In genomic region chr9:123335227-123335985, GRCh38 we compare ENCODE assay signal across 1 cellular context.
TF ChIP-seq lines count a peak whose summit lies in the region.

No MANE protein-coding gene starts in this region.

TF ChIP-seq in HepG2, 621 proteins besides CTCF, POLR2A, EP300 and RAD21:
- TF ChIP-seq HOXA9 (CRISPR knock-in tag; IDR thresholded peaks at IDR 0.05; ENCODE audit: borderline replicate concordance) (no peak), HOXD1 (CRISPR knock-in tag; IDR thresholded peaks at IDR 0.05) (no peak), ZNF563 (CRISPR knock-in tag; IDR thresholded peaks at IDR 0.05) (no peak), ZNF780A (CRISPR knock-in tag; IDR thresholded peaks at IDR 0.05) (no peak), HOXA5 (CRISPR knock-in tag; IDR thresholded peaks at IDR 0.05) (no peak), TCF7L2 (IDR thresholded peaks at IDR 0.05; ENCODE audit: low read depth, low read length) (no peak), SMARCC2 (IDR thresholded peaks at IDR 0.05) (no peak), MAFG (CRISPR knock-in tag; IDR thresholded peaks at IDR 0.05) (peak; percentile 75), ZZZ3 (CRISPR knock-in tag; IDR thresholded peaks at IDR 0.05; ENCODE audit: borderline replicate concordance) (no peak), RFX3 (CRISPR knock-in tag; IDR thresholded peaks at IDR 0.05) (no peak), SNAPC4 (CRISPR knock-in tag; IDR thresholded peaks at IDR 0.05) (no peak), ZBTB33 (CRISPR knock-in tag; IDR thresholded peaks at IDR 0.05) (no peak), NCOA1 (CRISPR knock-in tag; IDR thresholded peaks at IDR 0.05) (no peak), SIX4 (CRISPR knock-in tag; IDR thresholded peaks at IDR 0.05) (no peak), ZFP36L1 (CRISPR knock-in tag; IDR thresholded peaks at IDR 0.05) (no peak), TIGD3 (CRISPR knock-in tag; IDR thresholded peaks at IDR 0.05; ENCODE audit: borderline replicate concordance) (no peak), ZBTB26 (CRISPR knock-in tag; IDR thresholded peaks at IDR 0.05; ENCODE audit: borderline replicate concordance) (no peak), MAFF (IDR thresholded peaks at IDR 0.05; ENCODE audit: low read depth, low read length) (peak; percentile 94), ZNF530 (CRISPR knock-in tag; IDR thresholded peaks at IDR 0.05; ENCODE audit: low read depth) (no peak), MAFK (conservative IDR thresholded peaks at IDR 0.05 in 1 of 2, IDR thresholded peaks at IDR 0.05 in 1 of 2; ENCODE audit: low read length in 2 of 2) (peak; percentile 94 to 97), ZNF883 (CRISPR knock-in tag; IDR thresholded peaks at IDR 0.05; ENCODE audit: not compliant biosample characterization) (no peak), ZNF441 (CRISPR knock-in tag; IDR thresholded peaks at IDR 0.05; ENCODE audit: borderline replicate concordance) (0 out of 2 replicates have a peak, but pooled peaks have one; percentile 29), GATAD1 (CRISPR knock-in tag; IDR thresholded peaks at IDR 0.05) (no peak), ZNF770 (CRISPR knock-in tag; IDR thresholded peaks at IDR 0.05) (0 out of 2 replicates have a peak, but pooled peaks have one; percentile 15), IRX3 (CRISPR knock-in tag; IDR thresholded peaks at IDR 0.05; ENCODE audit: borderline replicate concordance, low read depth) (no peak), ELF4 (CRISPR knock-in tag; IDR thresholded peaks at IDR 0.05; ENCODE audit: borderline replicate concordance) (no peak), ZNF512 (CRISPR knock-in tag; IDR thresholded peaks at IDR 0.05) (no peak), HNF1A (IDR thresholded peaks at IDR 0.05; ENCODE audit: low read depth) (no peak), HNF1A (CRISPR knock-in tag; IDR thresholded peaks at IDR 0.05; ENCODE audit: borderline replicate concordance) (no peak), HNRNPUL1 (IDR thresholded peaks at IDR 0.05; ENCODE audit: low read depth, low read length) (no peak), HIVEP1 (CRISPR knock-in tag; IDR thresholded peaks at IDR 0.05) (no peak), NR0B2 (CRISPR knock-in tag; IDR thresholded peaks at IDR 0.05) (no peak)
TF ChIP-seq in HepG2: peak in this region for 5.
